9 cellular contexts compared by ENCODE assay signal in the genomic region with DNA sequence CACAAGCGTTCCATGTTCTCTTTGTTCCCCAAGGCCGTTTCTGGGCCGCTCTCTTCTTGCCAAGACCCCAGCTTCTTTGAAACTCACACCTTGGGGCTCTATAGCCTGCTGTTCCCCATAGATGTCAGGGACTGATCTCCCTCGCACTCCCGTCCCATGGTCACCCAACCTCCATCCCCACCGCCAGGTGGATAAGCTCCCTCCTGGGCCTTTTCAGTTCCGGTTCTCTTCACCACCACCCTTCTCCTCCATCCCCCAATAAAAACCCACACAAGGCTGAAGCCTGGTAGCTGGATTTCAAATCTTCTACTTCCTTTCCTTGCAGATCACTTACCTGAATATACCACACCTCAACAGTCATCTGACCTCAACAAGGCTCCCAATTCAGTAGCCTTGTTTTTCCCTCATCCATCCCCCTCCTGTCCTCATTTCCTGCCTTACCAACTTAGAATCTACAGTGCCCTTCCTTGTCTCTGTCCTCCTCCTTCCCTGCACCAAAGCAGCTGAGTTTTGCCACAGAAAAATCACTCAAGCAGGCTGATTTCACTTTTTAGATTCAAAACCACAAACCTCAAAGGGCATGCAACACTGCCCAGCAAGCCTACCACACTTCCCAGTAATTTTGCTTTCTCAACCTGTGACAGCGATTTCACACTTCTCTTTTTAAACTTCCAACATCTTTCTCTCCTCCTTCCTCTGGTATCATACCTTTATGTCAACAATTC. TPM values are rescaled to one million over a fixed set of nuclear protein-coding genes. Genes with fewer than 3 reads are reported as not detected.
DNase-seq lines count a peak whose midpoint lies in the region; ATAC-seq and TF ChIP-seq lines count a peak whose summit lies in the region.
"Had no signal": no experiment of that assay in that cellular context is flagged by ENCODE, and none has a peak within 500 bp of the region (broad histone marks: within the 10 kb centered on the region; RNA-seq: fewer than 3 reads in every experiment).

No MANE protein-coding gene starts in this region.

- H3K9me2 ChIP-seq in Karpas-422 (replicated peaks; ENCODE audit: insufficient read depth, low read length) = no peaks in the 10 kb centered on the region

- H3K9me3 ChIP-seq in Karpas-422 (ENCODE audit: low read length) (no peaks in the 10 kb centered on the region), BE2C (no peaks in the 10 kb centered on the region), neural progenitor cell (ENCODE audit: low read depth) (no peaks in the 10 kb centered on the region)

- peak; percentile 32 for DNase-seq in GM06990 (ENCODE audit: extremely low read depth, insufficient read length)
- peak; percentile 68 for DNase-seq in Karpas-422
- peak; percentile 16 for DNase-seq in globus pallidus (ENCODE audit: low spot score)
- DNase-seq in EL = no peak
- DNase-seq in BE2C = no peak
- no peak for DNase-seq in neural progenitor cell (ENCODE audit: low spot score)
- DNase-seq in erythroblast (lab: John Stamatoyannopoulos, UW) = no peak

- H3K4me1 ChIP-seq in Karpas-422 (ENCODE audit: low read length) (peaks cover 23% of the 10 kb centered on the region), BE2C (no peaks in the 10 kb centered on the region), neural progenitor cell (no peaks in the 10 kb centered on the region)

- H3K9ac ChIP-seq in Karpas-422 (ENCODE audit: low read length) = no peak overlapping the region
- H3K9ac ChIP-seq in neural progenitor cell = no peak overlapping the region

- H3K4me2 ChIP-seq in Karpas-422 (ENCODE audit: low read depth, low read length, poor library complexity, severe bottlenecking) (peak overlapping the region; percentile 35), neural progenitor cell (no peak overlapping the region)

- H3K27ac ChIP-seq in Karpas-422 (ENCODE audit: low read length) = no peak overlapping the region
- no peak overlapping the region for H3K27ac ChIP-seq in neural progenitor cell

- H3K79me2 ChIP-seq in Karpas-422 (ENCODE audit: low read length) = no peaks in the 10 kb centered on the region
- H3K79me2 ChIP-seq in neural progenitor cell (ENCODE audit: low read depth) = peaks cover 92% of the 10 kb centered on the region

- H3K27me3 Mint-ChIP-seq in neural progenitor cell (ENCODE audit: insufficient read depth, low read depth) = no peaks in the 10 kb centered on the region
- H3K27me3 Mint-ChIP-seq: central memory CD8-positive, alpha-beta T cell had no signal

- H3K27ac Mint-ChIP-seq in neural progenitor cell = no peak overlapping the region

- H3K36me3 Mint-ChIP-seq in neural progenitor cell = no peaks in the 10 kb centered on the region

- H3K27me3 ChIP-seq in GM06990 (replicated peaks; ENCODE audit: control insufficient read depth, insufficient read depth, low read length) = no peaks in the 10 kb centered on the region
- no peaks in the 10 kb centered on the region for H3K27me3 ChIP-seq in Karpas-422 (ENCODE audit: low read length)
- no peaks in the 10 kb centered on the region; the same call in 1 of the 2 replicates for H3K27me3 ChIP-seq in BE2C
- H3K27me3 ChIP-seq in neural progenitor cell = no peaks in the 10 kb centered on the region

- TF ChIP-seq CTCF in GM06990 (IDR thresholded peaks at IDR 0.05; ENCODE audit: insufficient read depth, low read length, poor library complexity, severe bottlenecking) = no peak
- TF ChIP-seq CTCF in BE2C (IDR thresholded peaks at IDR 0.05; ENCODE audit: low read depth, low read length) = no peak
- TF ChIP-seq CTCF in neural progenitor cell (IDR thresholded peaks at IDR 0.05) = no peak

- no peak overlapping the region for H2AFZ ChIP-seq in Karpas-422 (ENCODE audit: low read length)
- H2AFZ ChIP-seq in neural progenitor cell (replicated peaks) = no peak overlapping the region

- H4K20me1 ChIP-seq in Karpas-422 (ENCODE audit: insufficient read depth, low read depth, low read length) (peaks cover 43% of the 10 kb centered on the region), neural progenitor cell (ENCODE audit: low read depth) (peaks cover 58% of the 10 kb centered on the region)

- TF ChIP-seq POLR2A in erythroblast (IDR thresholded peaks at IDR 0.05; ENCODE audit: low read length) = no peak

- H3F3A ChIP-seq in neural progenitor cell (ENCODE audit: low read depth) = peaks cover 15% of the 10 kb centered on the region

- H3K36me3 ChIP-seq in GM06990 (ENCODE audit: control insufficient read depth, insufficient read depth, low read length) (no peaks in the 10 kb centered on the region), Karpas-422 (ENCODE audit: insufficient read depth, low read length) (no peaks in the 10 kb centered on the region), BE2C (no peaks in the 10 kb centered on the region), neural progenitor cell (no peaks in the 10 kb centered on the region)

- peak; percentile 65 for ATAC-seq in GM21390 (IDR thresholded peaks at IDR 0.05; ENCODE audit: unreplicated experiment)

- no peak overlapping the region for H3K4me3 Mint-ChIP-seq in neural progenitor cell
- H3K4me3 Mint-ChIP-seq: central memory CD8-positive, alpha-beta T cell had no signal

- H3K4me1 Mint-ChIP-seq in neural progenitor cell = no peaks in the 10 kb centered on the region
- H3K4me1 Mint-ChIP-seq: central memory CD8-positive, alpha-beta T cell had no signal

- H3K4me3 ChIP-seq in GM06990 (replicated peaks; ENCODE audit: low read depth, low read length) (no peak overlapping the region; the same call in 1 of the 2 replicates), Karpas-422 (ENCODE audit: low read length) (peak overlapping the region; percentile 15; the same call in 1 of the 2 replicates), BE2C (ENCODE audit: low read depth, low read length) (no peak overlapping the region), neural progenitor cell (no peak overlapping the region)

- H3K9me3 Mint-ChIP-seq in neural progenitor cell = no peaks in the 10 kb centered on the region
- H3K9me3 Mint-ChIP-seq: central memory CD8-positive, alpha-beta T cell had no signal

RNA-seq across cellular contexts. Expression of gene SLC37A3, which starts 7.7 kb away (rescaled TPM):
- total RNA-seq in Karpas-422 (2014; rRNA removed; shearing (Covaris generic); ENCODE audit: low replicate concordance) = 4.2 and 5.6 TPM in 2 replicates
- polyA plus RNA-seq in BE2C (2012; ENCODE audit: insufficient read depth, insufficient read length, low read depth) = 17.0 TPM
- 83.4 and 84.7 TPM in 2 replicates for total RNA-seq in neural progenitor cell (ENCODE audit: low replicate concordance)

RNA-seq across cellular contexts. Expression of gene RAB19, which starts 13.2 kb away (rescaled TPM):
- not detected in 2 replicates for total RNA-seq in Karpas-422 (2014; rRNA removed; shearing (Covaris generic); ENCODE audit: low replicate concordance)
- not detected for polyA plus RNA-seq in BE2C (2012; ENCODE audit: insufficient read depth, insufficient read length, low read depth)
- total RNA-seq in neural progenitor cell (ENCODE audit: low replicate concordance) = 1.1 and 3.1 TPM in 2 replicates

Comparison
In these comparisons a context has a peak if more than half of its experiments do, and no peak if none do; other contexts are left out.
1. DNase-seq: peak in GM06990 (single experiment), Karpas-422 (single experiment) and globus pallidus (single experiment); none in EL (single experiment), BE2C (single experiment), neural progenitor cell (single experiment) and erythroblast (0 of 2).
2. RNA of gene SLC37A3, which starts 7.7 kb away (total RNA-seq): 83.4 to 84.7 TPM in neural progenitor cell; 4.2 to 5.6 TPM in Karpas-422; every median in the first group is over 10 times any median in the second.